ENCODE assay signal across 36 cellular contexts in the genomic region with DNA sequence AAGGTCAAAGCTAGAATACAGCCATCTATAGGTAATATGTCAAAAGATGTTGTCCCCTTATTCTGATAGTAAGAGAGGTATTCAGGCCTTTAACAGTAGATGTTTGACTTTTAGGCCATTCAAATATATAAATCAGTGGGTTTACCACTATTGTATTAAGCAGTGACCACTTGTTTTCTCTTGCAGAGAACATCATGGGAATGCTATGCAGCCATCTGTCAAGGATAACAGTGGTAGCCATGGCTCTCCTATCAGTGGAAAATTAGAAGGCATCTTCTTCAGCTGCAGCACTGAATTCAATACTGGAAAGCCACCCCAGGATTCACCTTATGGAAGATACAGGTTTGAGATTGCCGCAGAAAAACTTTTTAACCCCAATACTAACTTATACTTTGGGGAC.
"Had no signal": no experiment of that assay in that cellular context is flagged by ENCODE, and none has a peak within 500 bp of the region (broad histone marks: within the 10 kb centered on the region; RNA-seq: fewer than 3 reads in every experiment).

No MANE protein-coding gene starts in this region.

- H3K9me3 ChIP-seq: body of pancreas, esophagus muscularis mucosa, gastrocnemius medialis, heart left ventricle had no signal

- H3K27ac Mint-ChIP-seq: activated CD4-positive, alpha-beta memory T cell treated with anti-CD3 and anti-CD28 coated beads for 36 hours; activated CD4-positive, alpha-beta T cell treated with anti-CD3 and anti-CD28 coated beads for 36 hours; activated CD4-positive, alpha-beta T cell treated with anti-CD3 and anti-CD28 coated beads, Interleukin-2, amount 10 ng/mL, durations not matched to agents 24 days and 14 days; activated CD8-positive, alpha-beta memory T cell treated with anti-CD3 and anti-CD28 coated beads, Interleukin-2, amount 10 ng/mL, durations not matched to agents 7 days and 5 days; activated CD8-positive, alpha-beta T cell treated with anti-CD3 and anti-CD28 coated beads, Interleukin-2, amount 10 ng/mL, durations not matched to agents 7 days and 5 days; activated naive CD4-positive, alpha-beta T cell treated with anti-CD3 and anti-CD28 coated beads, Interleukin-2, amount 10 ng/mL, durations not matched to agents 7 days and 5 days; activated naive CD4-positive, alpha-beta T cell treated with anti-CD3 and anti-CD28 coated beads, Interleukin-2, amount 50 U/mL, for 72 hours; activated naive CD8-positive, alpha-beta T cell treated with anti-CD3 and anti-CD28 coated beads, Interleukin-2, amount 10 ng/mL, durations not matched to agents 7 days and 5 days; activated T-helper 1 cell treated with anti-CD3 and anti-CD28 coated beads, Interleukin-12 subunit alpha, Interleukin-12 subunit beta, Interleukin-2, Interleukin-4 antibody, amounts not matched to agents 30 ng/mL and 10 ng/mL and 1 ng/mL, durations not matched to agents 14 hours and 24 hours and 36 hours; activated T-helper 2 cell treated with anti-CD3 and anti-CD28 coated beads, Interferon-gamma antibody, Interleukin-2, Interleukin-4, amounts not matched to agents 10 μg/mL and 5 μg/mL and 100 μg/mL, durations not matched to agents 14 hours and 24 hours and 36 hours; dendritic cell treated with granulocyte-macrophage colony-stimulating factor and Interleukin-4, amounts not matched to agents 40 ng/mL and 50 ng/mL, for 4 days; effector memory CD8-positive, alpha-beta T cell; T-cell; T-helper 17 cell; T-helper 2 cell treated with Interferon-gamma antibody and Interleukin-4, amounts not matched to agents 5 μg/mL and 100 μg/mL, for 36 hours had no signal

- H3K27me3 Mint-ChIP-seq: activated CD4-positive, alpha-beta memory T cell treated with anti-CD3 and anti-CD28 coated beads for 36 hours; activated CD4-positive, alpha-beta T cell treated with anti-CD3 and anti-CD28 coated beads, Interleukin-2, amount 10 ng/mL, durations not matched to agents 24 days and 14 days; activated CD8-positive, alpha-beta memory T cell treated with anti-CD3 and anti-CD28 coated beads, Interleukin-2, amount 10 ng/mL, durations not matched to agents 7 days and 5 days; activated naive CD4-positive, alpha-beta T cell treated with anti-CD3 and anti-CD28 coated beads, Interleukin-2, amount 10 ng/mL, durations not matched to agents 7 days and 5 days; activated naive CD8-positive, alpha-beta T cell treated with anti-CD3 and anti-CD28 coated beads, Interleukin-2, amount 10 ng/mL, durations not matched to agents 7 days and 5 days; dendritic cell treated with granulocyte-macrophage colony-stimulating factor and Interleukin-4, amounts not matched to agents 40 ng/mL and 50 ng/mL, for 4 days; effector memory CD8-positive, alpha-beta T cell had no signal

- H3K4me3 Mint-ChIP-seq: activated CD4-positive, alpha-beta memory T cell treated with anti-CD3 and anti-CD28 coated beads for 36 hours; activated CD4-positive, alpha-beta T cell treated with anti-CD3 and anti-CD28 coated beads for 36 hours; activated CD4-positive, alpha-beta T cell treated with anti-CD3 and anti-CD28 coated beads, Interleukin-2, amount 10 ng/mL, durations not matched to agents 24 days and 14 days; activated CD8-positive, alpha-beta memory T cell treated with anti-CD3 and anti-CD28 coated beads, Interleukin-2, amount 10 ng/mL, durations not matched to agents 7 days and 5 days; activated CD8-positive, alpha-beta T cell treated with anti-CD3 and anti-CD28 coated beads, Interleukin-2, amount 10 ng/mL, durations not matched to agents 7 days and 5 days; activated naive CD4-positive, alpha-beta T cell treated with anti-CD3 and anti-CD28 coated beads, Interleukin-2, amount 10 ng/mL, durations not matched to agents 7 days and 5 days; activated naive CD8-positive, alpha-beta T cell treated with anti-CD3 and anti-CD28 coated beads, Interleukin-2, amount 10 ng/mL, durations not matched to agents 7 days and 5 days; activated T-helper 1 cell treated with anti-CD3 and anti-CD28 coated beads, Interleukin-12 subunit alpha, Interleukin-12 subunit beta, Interleukin-2, Interleukin-4 antibody, amounts not matched to agents 30 ng/mL and 10 ng/mL and 1 ng/mL, durations not matched to agents 14 hours and 24 hours and 36 hours; dendritic cell treated with granulocyte-macrophage colony-stimulating factor and Interleukin-4, amounts not matched to agents 40 ng/mL and 50 ng/mL, for 4 days; effector memory CD8-positive, alpha-beta T cell; T-cell; T-helper 17 cell; T-helper 2 cell treated with Interferon-gamma antibody and Interleukin-4, amounts not matched to agents 5 μg/mL and 100 μg/mL, for 36 hours had no signal

- H3K4me3 ChIP-seq: body of pancreas, coronary artery, esophagus muscularis mucosa, gastrocnemius medialis, heart left ventricle had no signal

- ATAC-seq: activated CD4-positive, alpha-beta T cell treated with anti-CD3 and anti-CD28 coated beads for 36 hours; activated CD8-positive, alpha-beta memory T cell treated with anti-CD3 and anti-CD28 coated beads, Interleukin-2, amount 10 ng/mL, durations not matched to agents 7 days and 5 days; activated CD8-positive, alpha-beta T cell treated with anti-CD3 and anti-CD28 coated beads, Interleukin-2, amount 10 ng/mL, durations not matched to agents 7 days and 5 days; activated naive CD4-positive, alpha-beta T cell treated with anti-CD3 and anti-CD28 coated beads, Interleukin-2, amount 50 U/mL, for 72 hours; body of pancreas; effector memory CD8-positive, alpha-beta T cell; foreskin keratinocyte; gastrocnemius medialis; heart left ventricle; T-cell; T-helper 17 cell had no signal

- H3K4me1 ChIP-seq: body of pancreas, foreskin keratinocyte had no signal

- H3K9me3 Mint-ChIP-seq: activated CD4-positive, alpha-beta memory T cell treated with anti-CD3 and anti-CD28 coated beads for 36 hours; activated CD4-positive, alpha-beta T cell treated with anti-CD3 and anti-CD28 coated beads, Interleukin-2, amount 10 ng/mL, durations not matched to agents 24 days and 14 days; activated naive CD4-positive, alpha-beta T cell treated with anti-CD3 and anti-CD28 coated beads, Interleukin-2, amount 10 ng/mL, durations not matched to agents 7 days and 5 days; activated naive CD4-positive, alpha-beta T cell treated with anti-CD3 and anti-CD28 coated beads, Interleukin-2, amount 50 U/mL, for 72 hours; activated naive CD8-positive, alpha-beta T cell treated with anti-CD3 and anti-CD28 coated beads, Interleukin-2, amount 10 ng/mL, durations not matched to agents 7 days and 5 days; activated T-helper 1 cell treated with anti-CD3 and anti-CD28 coated beads, Interleukin-12 subunit alpha, Interleukin-12 subunit beta, Interleukin-2, Interleukin-4 antibody, amounts not matched to agents 30 ng/mL and 10 ng/mL and 1 ng/mL, durations not matched to agents 14 hours and 24 hours and 36 hours; activated T-helper 2 cell treated with anti-CD3 and anti-CD28 coated beads, Interferon-gamma antibody, Interleukin-2, Interleukin-4, amounts not matched to agents 10 μg/mL and 5 μg/mL and 100 μg/mL, durations not matched to agents 14 hours and 24 hours and 36 hours; dendritic cell treated with granulocyte-macrophage colony-stimulating factor and Interleukin-4, amounts not matched to agents 40 ng/mL and 50 ng/mL, for 4 days; T-helper 2 cell treated with Interferon-gamma antibody and Interleukin-4, amounts not matched to agents 5 μg/mL and 100 μg/mL, for 36 hours had no signal

- H3K36me3 Mint-ChIP-seq: activated CD4-positive, alpha-beta memory T cell treated with anti-CD3 and anti-CD28 coated beads for 36 hours; activated CD8-positive, alpha-beta memory T cell treated with anti-CD3 and anti-CD28 coated beads, Interleukin-2, amount 10 ng/mL, durations not matched to agents 7 days and 5 days; activated naive CD4-positive, alpha-beta T cell treated with anti-CD3 and anti-CD28 coated beads, Interleukin-2, amount 10 ng/mL, durations not matched to agents 7 days and 5 days; activated naive CD4-positive, alpha-beta T cell treated with anti-CD3 and anti-CD28 coated beads, Interleukin-2, amount 50 U/mL, for 72 hours; activated naive CD8-positive, alpha-beta T cell treated with anti-CD3 and anti-CD28 coated beads, Interleukin-2, amount 10 ng/mL, durations not matched to agents 7 days and 5 days; T-cell had no signal

- DNase-seq: activated CD4-positive, alpha-beta memory T cell treated with anti-CD3 and anti-CD28 coated beads for 36 hours; activated CD4-positive, alpha-beta T cell treated with anti-CD3 and anti-CD28 coated beads for 36 hours; activated CD4-positive, alpha-beta T cell treated with anti-CD3 and anti-CD28 coated beads, Interleukin-2, amount 10 ng/mL, durations not matched to agents 24 days and 14 days; activated CD4-positive, CD25-positive, alpha-beta regulatory T cell; activated CD4-positive, CD25-positive, alpha-beta regulatory T cell treated with anti-CD3 and anti-CD28 coated beads, Interleukin-2, amount 50 U/mL, for 72 hours; activated CD8-positive, alpha-beta memory T cell treated with anti-CD3 and anti-CD28 coated beads, Interleukin-2, amount 10 ng/mL, durations not matched to agents 7 days and 5 days; activated CD8-positive, alpha-beta memory T cell treated with anti-CD3 and anti-CD28 coated beads, Interleukin-2, amount 50 U/mL, for 4 hours; activated CD8-positive, alpha-beta T cell treated with anti-CD3 and anti-CD28 coated beads, Interleukin-2, amount 10 ng/mL, durations not matched to agents 7 days and 5 days; activated effector memory CD4-positive, alpha-beta T cell treated with anti-CD3 and anti-CD28 coated beads, Interleukin-2, amount 50 U/mL, for 16 hours; activated naive CD4-positive, alpha-beta T cell; activated naive CD4-positive, alpha-beta T cell treated with anti-CD3 and anti-CD28 coated beads, Interleukin-2, amount 10 ng/mL, durations not matched to agents 7 days and 5 days; activated naive CD8-positive, alpha-beta T cell treated with anti-CD3 and anti-CD28 coated beads, Interleukin-2, amount 10 ng/mL, durations not matched to agents 7 days and 5 days; activated T-cell treated with anti-CD3 and anti-CD28 coated beads, Interleukin-2, amount 50 U/mL, for 1 hour; activated T-cell treated with anti-CD3 and anti-CD28 coated beads, Interleukin-2, amount 50 U/mL, for 48 hours; anterior cingulate cortex; body of pancreas; central memory CD4-positive, alpha-beta T cell; cerebellar nuclear complex; effector CD4-positive, alpha-beta T cell; effector memory CD8-positive, alpha-beta T cell; erythroblast; foreskin keratinocyte; gastrocnemius medialis; glutamatergic neuron; heart left ventricle; SW 1271; T-cell; T-helper 17 cell; T1000 had no signal

- H3K4me1 Mint-ChIP-seq: activated CD4-positive, alpha-beta T cell treated with anti-CD3 and anti-CD28 coated beads for 36 hours; activated CD4-positive, alpha-beta T cell treated with anti-CD3 and anti-CD28 coated beads, Interleukin-2, amount 10 ng/mL, durations not matched to agents 24 days and 14 days; activated CD8-positive, alpha-beta memory T cell treated with anti-CD3 and anti-CD28 coated beads, Interleukin-2, amount 10 ng/mL, durations not matched to agents 7 days and 5 days; activated naive CD4-positive, alpha-beta T cell treated with anti-CD3 and anti-CD28 coated beads, Interleukin-2, amount 10 ng/mL, durations not matched to agents 7 days and 5 days; activated naive CD8-positive, alpha-beta T cell treated with anti-CD3 and anti-CD28 coated beads, Interleukin-2, amount 10 ng/mL, durations not matched to agents 7 days and 5 days; T-cell; T-helper 17 cell had no signal

- H3K27ac ChIP-seq: body of pancreas, coronary artery, esophagus muscularis mucosa, foreskin keratinocyte, gastrocnemius medialis, heart left ventricle had no signal

- H3K27me3 ChIP-seq: body of pancreas, esophagus muscularis mucosa, foreskin keratinocyte, gastrocnemius medialis, heart left ventricle had no signal
